19 cellular contexts compared by ENCODE assay signal in the genomic region with DNA sequence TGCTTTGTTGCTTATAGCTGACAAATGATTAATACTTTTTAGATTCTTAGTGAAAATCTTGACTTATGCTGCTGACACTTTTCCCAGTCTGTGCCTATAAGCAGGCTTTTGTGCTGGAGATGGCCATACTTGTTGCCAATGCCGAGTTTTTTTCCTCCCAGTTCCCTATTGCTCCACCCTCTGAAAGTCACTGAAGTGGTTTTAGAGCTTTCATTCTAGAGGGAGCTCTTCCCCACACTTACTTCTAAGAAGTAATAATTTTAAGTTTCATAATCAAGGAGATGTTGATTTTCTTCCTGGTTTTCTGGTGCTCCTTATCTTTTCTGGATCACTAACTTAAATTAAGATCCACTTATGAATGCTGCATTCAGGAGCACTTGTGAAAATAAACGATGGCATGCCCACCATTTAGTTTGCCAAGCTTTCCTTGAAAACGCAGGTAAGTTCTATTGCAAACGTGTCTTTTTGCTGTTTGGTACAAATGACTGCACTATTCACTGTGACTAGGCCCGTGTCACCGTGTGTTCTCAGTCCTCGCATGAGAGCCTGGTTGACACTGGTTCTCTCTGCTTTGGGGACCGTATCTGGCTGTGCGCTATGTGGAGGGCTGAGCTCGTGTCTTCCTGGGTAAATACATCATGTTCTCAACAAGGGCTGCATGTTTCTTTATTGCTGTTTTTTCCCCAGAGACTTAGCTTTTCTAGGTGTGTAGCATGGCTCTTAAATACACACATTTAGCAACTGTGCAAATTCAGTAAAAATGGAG. TPM values are rescaled to one million over a fixed set of nuclear protein-coding genes. Genes with fewer than 3 reads are reported as not detected.
A peak's percentile ranks its signal among the peaks of the same experiment; 100 is the strongest.
DNase-seq lines count a peak whose midpoint lies in the region; ATAC-seq and TF ChIP-seq lines count a peak whose summit lies in the region.
"Had no signal": no experiment of that assay in that cellular context is flagged by ENCODE, and none has a peak within 500 bp of the region (broad histone marks: within the 10 kb centered on the region; RNA-seq: fewer than 3 reads in every experiment).

No MANE protein-coding gene starts in this region.

- H3K4me2 ChIP-seq in BLaER1 treated with 17β-estradiol and CSF1 and Interleukin-3, amounts not matched to agents 10 nM and 100 nM: peak overlapping the region; percentile 28 to 88 (median 68)

- no peaks in the 10 kb centered on the region for H4K20me1 ChIP-seq in BLaER1 treated with 17β-estradiol and CSF1 and Interleukin-3, amounts not matched to agents 10 nM and 100 nM

- DNase-seq in HT1080 (ENCODE audit: low read depth) (peak; percentile 13), amniotic epithelial cell (ENCODE audit: low read depth) (peak; percentile 33), lower lobe of right lung (no peak), posterior vena cava (ENCODE audit: low spot score) (no peak)
- DNase-seq: activated naive CD8-positive, alpha-beta T cell treated with anti-CD3 and anti-CD28 coated beads for 36 hours; hypothalamus; NCI-H1105 treated with DMSO at 0.1 percent for 48 hours; NCI-H446 treated with DMSO at 0.1 percent for 48 hours had no signal

- H3K9ac ChIP-seq in BLaER1 treated with 17β-estradiol and CSF1 and Interleukin-3, amounts not matched to agents 10 nM and 100 nM: peak overlapping the region in 1 of 11 experiments; percentile 18; a peak in 1 of 22 replicates

- ATAC-seq in lower lobe of right lung (peak; percentile 67 to 70), HG02678 (IDR thresholded peaks at IDR 0.05; ENCODE audit: unreplicated experiment) (no peak), HG02981 (IDR thresholded peaks at IDR 0.05; ENCODE audit: unreplicated experiment) (no peak)
- ATAC-seq in activated CD4-positive, CD25-positive, alpha-beta regulatory T cell treated with anti-CD3 and anti-CD28 coated beads, Interleukin-2, amount 50 U/mL, for 24 hours: no peak
- ATAC-seq: GM12878 had no signal

- H3K9me3 ChIP-seq in BLaER1 treated with 17β-estradiol and CSF1 and Interleukin-3, amounts not matched to agents 10 nM and 100 nM (replicated peaks in 1 of 11): no peaks in the 10 kb centered on the region
- H3K9me3 ChIP-seq in lower lobe of right lung: no peaks in the 10 kb centered on the region
- H3K9me3 ChIP-seq: prostate gland, suprapubic skin had no signal

- no peak overlapping the region for H3K4me3 ChIP-seq in BLaER1 treated with 17β-estradiol and CSF1 and Interleukin-3, amounts not matched to agents 10 nM and 100 nM
- H3K4me3 ChIP-seq in lower lobe of right lung: peak overlapping the region; percentile 1
- H3K4me3 ChIP-seq: GM12878, prostate gland, suprapubic skin had no signal

- peak overlapping the region in 6 of 11 experiments; percentile 1 to 56 (median 32); a peak in 6 of 22 replicates for H3K27ac ChIP-seq in BLaER1 treated with 17β-estradiol and CSF1 and Interleukin-3, amounts not matched to agents 10 nM and 100 nM
- H3K27ac ChIP-seq in lower lobe of right lung: no peak overlapping the region
- H3K27ac ChIP-seq: suprapubic skin had no signal

- intact Hi-C loops in lower lobe of right lung (cut with DNase I): no loop called here
- intact Hi-C loops in posterior vena cava (cut with DNase I): loop anchor here in 1 of 2 donors (5.0 kb wide), 1 partner anchor 861 kb away; no protein-coding TSS in a partner anchor

- no peak for TF ChIP-seq CTCF in lower lobe of right lung (IDR thresholded peaks at IDR 0.05)

- peaks cover 7 to 58% (median 15%) of the 10 kb centered on the region in 11 experiments; a peak in 12 of 22 replicates for H3K36me3 ChIP-seq in BLaER1 treated with 17β-estradiol and CSF1 and Interleukin-3, amounts not matched to agents 10 nM and 100 nM
- no peaks in the 10 kb centered on the region for H3K36me3 ChIP-seq in lower lobe of right lung
- H3K36me3 ChIP-seq: prostate gland had no signal

- H3K4me1 ChIP-seq in BLaER1 treated with 17β-estradiol and CSF1 and Interleukin-3, amounts not matched to agents 10 nM and 100 nM: peaks cover 33 to 57% (median 49%) of the 10 kb centered on the region in 10 experiments
- H3K4me1 ChIP-seq in lower lobe of right lung: peaks cover 18% of the 10 kb centered on the region
- H3K4me1 ChIP-seq: prostate gland, suprapubic skin had no signal

- H3K27me3 ChIP-seq in BLaER1 treated with 17β-estradiol and CSF1 and Interleukin-3, amounts not matched to agents 10 nM and 100 nM: no peaks in the 10 kb centered on the region
- no peaks in the 10 kb centered on the region for H3K27me3 ChIP-seq in lower lobe of right lung (ENCODE audit: low read depth)
- H3K27me3 ChIP-seq: suprapubic skin had no signal

RNA-seq across cellular contexts. Expression of gene GFRA4, which starts 50.2 kb away (rescaled TPM):
- not detected in 2 replicates for total RNA-seq in HT1080 (2014; rRNA removed; shearing (Covaris generic))
- not detected in 2 replicates for polyA plus RNA-seq in HT1080 (2015; cell fraction: cytosol; rRNA removed)
- not detected in 2 replicates for polyA plus RNA-seq in HT1080 (2015; cell fraction: nucleus; rRNA removed)
- not detected for total RNA-seq in lower lobe of right lung
- not detected for total RNA-seq in posterior vena cava
- total RNA-seq: activated naive CD8-positive, alpha-beta T cell treated with anti-CD3 and anti-CD28 coated beads for 36 hours; cardiac septum; Daoy; endothelial cell of umbilical vein; GM12878; prostate gland; suprapubic skin; T-helper 1 cell treated with Interleukin-12 subunit alpha and Interleukin-12 subunit beta and Interleukin-4 antibody, amounts not matched to agents 30 ng/mL and 1 ng/mL, for 36 hours had no signal
- polyA plus RNA-seq: endothelial cell of umbilical vein had no signal

Comparison
In these comparisons a context has a peak if more than half of its experiments do, and no peak if none do; other contexts are left out.
1. DNase-seq: peak in HT1080 (single experiment) and amniotic epithelial cell (single experiment); none in lower lobe of right lung (single experiment) and posterior vena cava (single experiment).
2. ATAC-seq: peak in lower lobe of right lung (2 of 2); none in activated CD4-positive, CD25-positive, alpha-beta regulatory T cell treated with anti-CD3 and anti-CD28 coated beads, Interleukin-2, amount 50 U/mL, for 24 hours (0 of 2), HG02678 (single experiment) and HG02981 (single experiment).